In the genomic region with DNA sequence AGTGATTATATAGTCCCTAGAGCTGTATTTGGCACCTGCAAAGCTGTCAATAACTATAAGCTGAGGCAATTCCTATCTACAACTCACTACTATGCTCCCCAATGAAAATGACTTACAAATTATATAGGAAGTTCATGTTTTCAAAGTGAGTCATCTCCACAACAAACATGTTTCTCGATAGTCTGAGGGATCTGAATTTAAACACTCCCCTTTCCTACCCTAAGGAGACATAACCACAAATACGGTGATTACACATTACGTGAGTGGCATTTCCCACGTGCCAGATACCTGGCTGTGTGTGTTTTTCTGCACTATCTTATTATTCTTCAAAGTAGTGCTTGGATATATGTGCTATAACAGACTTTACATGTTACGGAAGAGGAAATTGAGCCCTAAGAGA, we compare ENCODE assay signal across 20 cellular contexts.
DNase-seq lines count a peak whose midpoint lies in the region; ATAC-seq and TF ChIP-seq lines count a peak whose summit lies in the region.
"Had no signal": no experiment of that assay in that cellular context is flagged by ENCODE, and none has a peak within 500 bp of the region (broad histone marks: within the 10 kb centered on the region; RNA-seq: fewer than 3 reads in every experiment).

No MANE protein-coding gene starts in this region.

- no peaks in the 10 kb centered on the region for H4K20me1 ChIP-seq in OCI-LY7 (ENCODE audit: insufficient read depth, low read length)

- no peaks in the 10 kb centered on the region for H3K79me2 ChIP-seq in OCI-LY7 (ENCODE audit: insufficient read depth, low read depth, low read length)
- H3K79me2 ChIP-seq: parathyroid adenoma had no signal

- CTCF ChIA-PET in OCI-LY7 (lab: Charles Lee; ENCODE audit: unreplicated experiment): no interaction called here

- DNase-seq in DMS53 (lab: John Stamatoyannopoulos, UW) (peak; percentile 83), LHCN-M2 (ENCODE audit: low read depth) (peak; percentile 11), astrocyte of the spinal cord (ENCODE audit: low read depth, low spot score) (peak; percentile 53), kidney epithelial cell (ENCODE audit: low read depth) (peak; percentile 21), HAP-1 (ENCODE audit: low spot score in 2 of 2) (no peak), superior temporal gyrus (ENCODE audit: extremely low spot score) (no peak), OCI-LY7 (ENCODE audit: low spot score) (no peak)
- no peak for DNase-seq in stimulated activated effector memory CD8-positive, alpha-beta T cell treated with anti-CD3 and anti-CD28 coated beads, Interleukin-12 subunit alpha, Interleukin-12 subunit beta, amount 100 ng/mL, for 72 hours (ENCODE audit: low spot score in 2 of 2)
- DNase-seq: activated B cell treated with CpG ODN at 0.5 μM for 24 hours; activated T-cell treated with anti-CD3 and anti-CD28 coated beads for 4 hours; C1 segment of cervical spinal cord; effector memory CD8-positive, alpha-beta T cell; GF-D8; hypothalamus; NCI-H1105; NCI-H526 treated with DMSO at 0.1 percent for 48 hours; stimulated activated CD4-positive, alpha-beta T cell treated with anti-CD3 and anti-CD28 coated beads, Interleukin-4, amount 100 ng/mL, for 1 hour; stimulated activated naive CD4-positive, alpha-beta T cell had no signal

- no peaks in the 10 kb centered on the region for H3K9me3 Mint-ChIP-seq in stimulated activated effector memory CD8-positive, alpha-beta T cell treated with anti-CD3 and anti-CD28 coated beads, Interleukin-12 subunit alpha, Interleukin-12 subunit beta, amount 100 ng/mL, for 72 hours
- H3K9me3 Mint-ChIP-seq: activated B cell treated with CpG ODN at 0.5 μM for 24 hours; effector memory CD8-positive, alpha-beta T cell had no signal

- H3K27ac Mint-ChIP-seq in stimulated activated effector memory CD8-positive, alpha-beta T cell treated with anti-CD3 and anti-CD28 coated beads, Interleukin-12 subunit alpha, Interleukin-12 subunit beta, amount 100 ng/mL, for 72 hours: no peak overlapping the region
- H3K27ac Mint-ChIP-seq: activated B cell treated with CpG ODN at 0.5 μM for 24 hours; effector memory CD8-positive, alpha-beta T cell had no signal

- H3K4me1 ChIP-seq in HAP-1 (0 out of 2 replicates have a peak, but pooled peaks cover 2% of the 10 kb centered on the region), OCI-LY7 (ENCODE audit: insufficient read depth, low read length, poor library complexity, severe bottlenecking) (no peaks in the 10 kb centered on the region)

- BruUV-seq in OCI-LY7 (replicated peaks; lab: Mats Ljungman, UMichigan): no TSS peak

- H3K4me2 ChIP-seq in OCI-LY7 (ENCODE audit: low read length): no peak overlapping the region

- in situ Hi-C loops in astrocyte of the spinal cord (cut with HindIII; ENCODE audit: low sequenced_read_pairs) (no loop called here), HAP-1 (cut with MboI; ENCODE audit: low sequenced_read_pairs) (no loop called here)

- H3K27me3 ChIP-seq in kidney epithelial cell (ENCODE audit: control insufficient read depth, insufficient read depth, low read length) (no peaks in the 10 kb centered on the region), HAP-1 (ENCODE audit: low read depth) (no peaks in the 10 kb centered on the region)

- intact Hi-C loops in OCI-LY7 (cut with micrococcal nuclease; ENCODE audit: unreplicated experiment): no loop called here

- no peak for TF ChIP-seq CTCF in astrocyte of the spinal cord (IDR thresholded peaks at IDR 0.05; ENCODE audit: low read depth, low read length)
- no peak for TF ChIP-seq CTCF in kidney epithelial cell (IDR thresholded peaks at IDR 0.05; ENCODE audit: insufficient read depth, low read length, poor library complexity, severe bottlenecking)
- TF ChIP-seq CTCF in OCI-LY7 (conservative IDR thresholded peaks at IDR 0.05; ENCODE audit: low read length): no peak

- no peaks in the 10 kb centered on the region for H3K9me2 ChIP-seq in OCI-LY7 (ENCODE audit: insufficient read depth, low read length)

- no peak for ATAC-seq in stimulated activated effector memory CD8-positive, alpha-beta T cell treated with anti-CD3 and anti-CD28 coated beads, Interleukin-12 subunit alpha, Interleukin-12 subunit beta, amount 100 ng/mL, for 72 hours
- ATAC-seq: effector memory CD8-positive, alpha-beta T cell had no signal

- POLR2A ChIA-PET in OCI-LY7 (lab: Charles Lee): no interaction called here

- H3K36me3 Mint-ChIP-seq in stimulated activated effector memory CD8-positive, alpha-beta T cell treated with anti-CD3 and anti-CD28 coated beads, Interleukin-12 subunit alpha, Interleukin-12 subunit beta, amount 100 ng/mL, for 72 hours: no peaks in the 10 kb centered on the region

- no peak overlapping the region for H2AFZ ChIP-seq in OCI-LY7 (ENCODE audit: low read length)
- H2AFZ ChIP-seq: parathyroid adenoma had no signal

- H3K36me3 ChIP-seq in kidney epithelial cell (ENCODE audit: control insufficient read depth, insufficient read depth, low read length): no peaks in the 10 kb centered on the region
- no peaks in the 10 kb centered on the region for H3K36me3 ChIP-seq in HAP-1 (replicated peaks)
- H3K36me3 ChIP-seq in OCI-LY7 (ENCODE audit: insufficient read depth, low read length): no peaks in the 10 kb centered on the region

- H3K9me3 ChIP-seq in HAP-1 (no peaks in the 10 kb centered on the region), OCI-LY7 (ENCODE audit: low read length) (no peaks in the 10 kb centered on the region)

- H3K4me3 ChIP-seq in astrocyte of the spinal cord (ENCODE audit: low read depth, low read length) (no peak overlapping the region), kidney epithelial cell (ENCODE audit: low read depth, low read length) (no peak overlapping the region), HAP-1 (no peak overlapping the region), OCI-LY7 (ENCODE audit: low read depth, low read length, poor library complexity, severe bottlenecking) (no peak overlapping the region)
- H3K4me3 ChIP-seq: SK-N-MC had no signal

- H3K27ac ChIP-seq in OCI-LY7 (ENCODE audit: low read depth, low read length, poor library complexity, severe bottlenecking): no peak overlapping the region
- H3K27ac ChIP-seq: parathyroid adenoma, SK-N-MC had no signal

- H3K4me3 Mint-ChIP-seq in stimulated activated effector memory CD8-positive, alpha-beta T cell treated with anti-CD3 and anti-CD28 coated beads, Interleukin-12 subunit alpha, Interleukin-12 subunit beta, amount 100 ng/mL, for 72 hours: no peak overlapping the region
- H3K4me3 Mint-ChIP-seq: activated B cell treated with CpG ODN at 0.5 μM for 24 hours; effector memory CD8-positive, alpha-beta T cell had no signal

- peaks cover 47% of the 10 kb centered on the region for H3K4me1 Mint-ChIP-seq in stimulated activated effector memory CD8-positive, alpha-beta T cell treated with anti-CD3 and anti-CD28 coated beads, Interleukin-12 subunit alpha, Interleukin-12 subunit beta, amount 100 ng/mL, for 72 hours
- H3K4me1 Mint-ChIP-seq: activated B cell treated with CpG ODN at 0.5 μM for 24 hours had no signal

Comparison
In these comparisons a context has a peak if more than half of its experiments do, and no peak if none do; other contexts are left out.
1. DNase-seq: peak in DMS53 (single experiment), LHCN-M2 (single experiment), astrocyte of the spinal cord (single experiment) and kidney epithelial cell (single experiment); none in HAP-1 (0 of 2), stimulated activated effector memory CD8-positive, alpha-beta T cell treated with anti-CD3 and anti-CD28 coated beads, Interleukin-12 subunit alpha, Interleukin-12 subunit beta, amount 100 ng/mL, for 72 hours (0 of 2), superior temporal gyrus (single experiment) and OCI-LY7 (single experiment).